8 cellular contexts compared by ENCODE assay signal in genomic region chr5:176031118-176031510, GRCh38.
DNase-seq lines count a peak whose midpoint lies in the region; ATAC-seq and TF ChIP-seq lines count a peak whose summit lies in the region.
"Not testable (repeated sequence)": the region's sequence is repeated elsewhere in the genome, so short reads cannot be mapped to it uniquely, and the experiment has no call there.

No MANE protein-coding gene starts in this region.

- not testable (repeated sequence) for TF ChIP-seq CTCF in foreskin keratinocyte (conservative IDR thresholded peaks at IDR 0.05)

- not testable (repeated sequence) for H3K27ac ChIP-seq in CD4-positive, alpha-beta memory T cell (ENCODE audit: low read depth, low read length); foreskin keratinocyte; naive thymus-derived CD4-positive, alpha-beta T cell (ENCODE audit: low read depth, low read length)

- not testable (repeated sequence) for H3K9me3 Mint-ChIP-seq in CD4-positive, alpha-beta memory T cell; activated CD8-positive, alpha-beta memory T cell treated with anti-CD3 and anti-CD28 coated beads, Interleukin-2, amount 10 ng/mL, durations not matched to agents 7 days and 5 days (ENCODE audit: low read depth); activated T-helper 17 cell treated with anti-CD3 and anti-CD28 coated beads, Interleukin-2, amount 50 U/mL, for 72 hours; activated naive CD8-positive, alpha-beta T cell treated with anti-CD3 and anti-CD28 coated beads, Interleukin-2, amount 50 U/mL, for 24 hours; naive thymus-derived CD4-positive, alpha-beta T cell

- intact Hi-C loops in CD4-positive, alpha-beta memory T cell (cut with micrococcal nuclease); naive thymus-derived CD4-positive, alpha-beta T cell (cut with micrococcal nuclease): not testable (repeated sequence)

- CTCF ChIA-PET in CD4-positive, alpha-beta memory T cell (lab: Charles Lee; ENCODE audit: partially characterized antibody); activated CD8-positive, alpha-beta memory T cell treated with anti-CD3 and anti-CD28 coated beads, Interleukin-2, amount 10 ng/mL, durations not matched to agents 7 days and 5 days (lab: Charles Lee); naive thymus-derived CD4-positive, alpha-beta T cell (lab: Charles Lee): not testable (repeated sequence)

- peaks cover 13% of the 10 kb centered on the region for H3K4me1 ChIP-seq in CD4-positive, alpha-beta memory T cell (ENCODE audit: insufficient read depth, low read length)
- H3K4me1 ChIP-seq in foreskin keratinocyte; naive thymus-derived CD4-positive, alpha-beta T cell (ENCODE audit: control insufficient read depth in 2 of 2, insufficient read depth in 2 of 2, low read length in 2 of 2): not testable (repeated sequence)

- H3K9me3 ChIP-seq in CD4-positive, alpha-beta memory T cell (ENCODE audit: control insufficient read depth in 1 of 2, low read length in 2 of 2); T-helper 17 cell (ENCODE audit: control insufficient read depth, low read length, poor library complexity, severe bottlenecking); naive thymus-derived CD4-positive, alpha-beta T cell (ENCODE audit: control insufficient read depth in 2 of 3, low read length in 3 of 3): not testable (repeated sequence)

- peaks cover 6 to 14% (median 12%) of the 10 kb centered on the region in 4 donors for H3K4me1 Mint-ChIP-seq in CD4-positive, alpha-beta memory T cell
- peaks cover 12% of the 10 kb centered on the region for H3K4me1 Mint-ChIP-seq in T-helper 17 cell
- H3K4me1 Mint-ChIP-seq in activated CD8-positive, alpha-beta memory T cell treated with anti-CD3 and anti-CD28 coated beads, Interleukin-2, amount 10 ng/mL, durations not matched to agents 7 days and 5 days; activated T-helper 17 cell treated with anti-CD3 and anti-CD28 coated beads, Interleukin-2, amount 50 U/mL, for 72 hours; activated naive CD8-positive, alpha-beta T cell treated with anti-CD3 and anti-CD28 coated beads, Interleukin-2, amount 50 U/mL, for 24 hours: not testable (repeated sequence)
- peaks cover 5 to 18% (median 8%) of the 10 kb centered on the region in 7 donors for H3K4me1 Mint-ChIP-seq in naive thymus-derived CD4-positive, alpha-beta T cell

- H3K4me3 ChIP-seq in CD4-positive, alpha-beta memory T cell (ENCODE audit: low read length in 2 of 2); naive thymus-derived CD4-positive, alpha-beta T cell (ENCODE audit: low read length): not testable (repeated sequence)

- ATAC-seq in T-helper 17 cell: peak; percentile 73
- peak; percentile 59 for ATAC-seq in activated CD8-positive, alpha-beta memory T cell treated with anti-CD3 and anti-CD28 coated beads, Interleukin-2, amount 10 ng/mL, durations not matched to agents 7 days and 5 days
- ATAC-seq in activated T-helper 17 cell treated with anti-CD3 and anti-CD28 coated beads, Interleukin-2, amount 50 U/mL, for 72 hours (replicated peaks): peak; percentile 37
- ATAC-seq in activated naive CD8-positive, alpha-beta T cell treated with anti-CD3 and anti-CD28 coated beads, Interleukin-2, amount 50 U/mL, for 24 hours: peak; percentile 33
- peak; percentile 7 for ATAC-seq in foreskin keratinocyte
- peak; percentile 69 for ATAC-seq in naive thymus-derived CD4-positive, alpha-beta T cell
- ATAC-seq in stimulated activated naive CD8-positive, alpha-beta T cell treated with anti-CD3 and anti-CD28 coated beads, Interleukin-15, Interleukin-2, amounts not matched to agents 100 U/mL and 50 U/mL, for 24 hours: peak; percentile 36

- not testable (repeated sequence) for H3K4me3 Mint-ChIP-seq in CD4-positive, alpha-beta memory T cell; T-helper 17 cell; activated CD8-positive, alpha-beta memory T cell treated with anti-CD3 and anti-CD28 coated beads, Interleukin-2, amount 10 ng/mL, durations not matched to agents 7 days and 5 days; activated T-helper 17 cell treated with anti-CD3 and anti-CD28 coated beads, Interleukin-2, amount 50 U/mL, for 72 hours; activated naive CD8-positive, alpha-beta T cell treated with anti-CD3 and anti-CD28 coated beads, Interleukin-2, amount 50 U/mL, for 24 hours; naive thymus-derived CD4-positive, alpha-beta T cell

- not testable (repeated sequence) for H3K36me3 Mint-ChIP-seq in CD4-positive, alpha-beta memory T cell; T-helper 17 cell (ENCODE audit: low read depth); activated CD8-positive, alpha-beta memory T cell treated with anti-CD3 and anti-CD28 coated beads, Interleukin-2, amount 10 ng/mL, durations not matched to agents 7 days and 5 days; activated T-helper 17 cell treated with anti-CD3 and anti-CD28 coated beads, Interleukin-2, amount 50 U/mL, for 72 hours (ENCODE audit: low read depth); activated naive CD8-positive, alpha-beta T cell treated with anti-CD3 and anti-CD28 coated beads, Interleukin-2, amount 50 U/mL, for 24 hours (ENCODE audit: low read depth); naive thymus-derived CD4-positive, alpha-beta T cell

- peak in 3 of 5 donors; percentile 15 to 40 (median 32) for DNase-seq in CD4-positive, alpha-beta memory T cell
- not testable (repeated sequence) for DNase-seq in T-helper 17 cell; activated CD8-positive, alpha-beta memory T cell treated with anti-CD3 and anti-CD28 coated beads, Interleukin-2, amount 10 ng/mL, durations not matched to agents 7 days and 5 days; activated naive CD8-positive, alpha-beta T cell treated with anti-CD3 and anti-CD28 coated beads, Interleukin-2, amount 50 U/mL, for 24 hours; foreskin keratinocyte; naive thymus-derived CD4-positive, alpha-beta T cell; stimulated activated naive CD8-positive, alpha-beta T cell treated with anti-CD3 and anti-CD28 coated beads, Interleukin-15, Interleukin-2, amounts not matched to agents 100 U/mL and 50 U/mL, for 24 hours

- not testable (repeated sequence) for H3K36me3 ChIP-seq in CD4-positive, alpha-beta memory T cell (ENCODE audit: insufficient read depth, low read length); naive thymus-derived CD4-positive, alpha-beta T cell (ENCODE audit: control insufficient read depth in 2 of 3, insufficient read depth in 3 of 3, low read length in 3 of 3)

- POLR2A ChIA-PET in CD4-positive, alpha-beta memory T cell (lab: Charles Lee; ENCODE audit: partially characterized antibody); naive thymus-derived CD4-positive, alpha-beta T cell (lab: Charles Lee): not testable (repeated sequence)

- not testable (repeated sequence) for H3K27ac Mint-ChIP-seq in CD4-positive, alpha-beta memory T cell; T-helper 17 cell; activated CD8-positive, alpha-beta memory T cell treated with anti-CD3 and anti-CD28 coated beads, Interleukin-2, amount 10 ng/mL, durations not matched to agents 7 days and 5 days; activated T-helper 17 cell treated with anti-CD3 and anti-CD28 coated beads, Interleukin-2, amount 50 U/mL, for 72 hours; activated naive CD8-positive, alpha-beta T cell treated with anti-CD3 and anti-CD28 coated beads, Interleukin-2, amount 50 U/mL, for 24 hours; naive thymus-derived CD4-positive, alpha-beta T cell

- H3K27me3 Mint-ChIP-seq in CD4-positive, alpha-beta memory T cell; T-helper 17 cell; activated CD8-positive, alpha-beta memory T cell treated with anti-CD3 and anti-CD28 coated beads, Interleukin-2, amount 10 ng/mL, durations not matched to agents 7 days and 5 days; activated T-helper 17 cell treated with anti-CD3 and anti-CD28 coated beads, Interleukin-2, amount 50 U/mL, for 72 hours; activated naive CD8-positive, alpha-beta T cell treated with anti-CD3 and anti-CD28 coated beads, Interleukin-2, amount 50 U/mL, for 24 hours; naive thymus-derived CD4-positive, alpha-beta T cell: not testable (repeated sequence)

- not testable (repeated sequence) for H3K27me3 ChIP-seq in CD4-positive, alpha-beta memory T cell (ENCODE audit: insufficient read depth, low read length); foreskin keratinocyte; naive thymus-derived CD4-positive, alpha-beta T cell (ENCODE audit: control insufficient read depth in 2 of 2, insufficient read depth in 2 of 2, low read length in 2 of 2)

Comparison
In these comparisons a context has a peak if more than half of its experiments do, and no peak if none do; other contexts are left out.
1. ATAC-seq: peak in every context shown above with its lines; median percentile 73 in T-helper 17 cell; 69 in naive thymus-derived CD4-positive, alpha-beta T cell; 59 in activated CD8-positive, alpha-beta memory T cell treated with anti-CD3 and anti-CD28 coated beads, Interleukin-2, amount 10 ng/mL, durations not matched to agents 7 days and 5 days; 37 in activated T-helper 17 cell treated with anti-CD3 and anti-CD28 coated beads, Interleukin-2, amount 50 U/mL, for 72 hours; 36 in stimulated activated naive CD8-positive, alpha-beta T cell treated with anti-CD3 and anti-CD28 coated beads, Interleukin-15, Interleukin-2, amounts not matched to agents 100 U/mL and 50 U/mL, for 24 hours; 33 in activated naive CD8-positive, alpha-beta T cell treated with anti-CD3 and anti-CD28 coated beads, Interleukin-2, amount 50 U/mL, for 24 hours; 7 in foreskin keratinocyte.